Comparison of ENCODE assay signal across 15 cellular contexts in the genomic region with DNA sequence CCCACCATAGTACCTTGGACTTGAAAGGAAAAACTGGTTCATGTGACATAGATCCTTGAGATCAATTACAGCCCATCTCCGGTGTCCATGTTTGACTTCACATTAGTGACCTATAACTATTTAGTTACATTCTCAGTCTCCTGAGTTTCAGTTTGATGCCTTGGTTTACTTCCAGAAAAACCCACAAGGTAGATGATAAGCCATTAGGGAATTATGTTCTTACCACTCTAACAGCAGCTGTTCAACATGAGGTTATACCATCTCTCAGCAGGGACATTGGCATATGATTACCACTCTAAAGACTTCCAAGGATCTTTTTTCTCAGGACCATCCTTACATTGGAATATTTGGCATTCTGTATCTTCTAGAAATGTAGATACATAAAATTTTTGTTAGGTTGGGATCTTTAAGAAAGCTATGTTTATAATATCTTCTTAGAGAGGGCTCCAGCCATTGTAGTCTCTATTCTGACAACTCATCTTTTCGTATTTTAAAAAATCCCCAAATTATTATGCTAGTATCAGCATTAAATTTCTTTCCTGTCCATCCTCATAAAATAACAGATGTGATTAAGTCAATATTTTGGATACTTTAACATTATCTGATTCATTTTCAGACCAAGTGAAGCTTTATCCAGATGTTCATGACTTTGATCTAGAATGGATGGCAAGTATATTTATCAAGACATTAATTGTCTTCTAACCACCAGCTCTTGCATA.
"Had no signal": no experiment of that assay in that cellular context is flagged by ENCODE, and none has a peak within 500 bp of the region (broad histone marks: within the 10 kb centered on the region; RNA-seq: fewer than 3 reads in every experiment).

No MANE protein-coding gene starts in this region.

- H3K4me1 ChIP-seq: parathyroid adenoma, spleen had no signal

- H3K27me3 Mint-ChIP-seq: activated CD8-positive, alpha-beta memory T cell treated with anti-CD3 and anti-CD28 coated beads, Interleukin-2, amount 10 ng/mL, durations not matched to agents 7 days and 5 days; activated T-cell treated with anti-CD3 and anti-CD28 coated beads, Interleukin-2, amount 50 U/mL, for 24 hours had no signal

- H3K4me3 Mint-ChIP-seq: activated CD8-positive, alpha-beta memory T cell treated with anti-CD3 and anti-CD28 coated beads, Interleukin-2, amount 10 ng/mL, durations not matched to agents 7 days and 5 days; activated T-cell treated with anti-CD3 and anti-CD28 coated beads, Interleukin-2, amount 50 U/mL, for 24 hours; naive B cell; T-helper 1 cell treated with Interleukin-12 subunit alpha and Interleukin-12 subunit beta and Interleukin-4 antibody, amounts not matched to agents 30 μg/mL and 1 μg/mL, for 36 hours; type B pancreatic cell had no signal

- H3K27ac Mint-ChIP-seq: activated CD8-positive, alpha-beta memory T cell treated with anti-CD3 and anti-CD28 coated beads, Interleukin-2, amount 10 ng/mL, durations not matched to agents 7 days and 5 days; activated naive CD4-positive, alpha-beta T cell treated with anti-CD3 and anti-CD28 coated beads, Interleukin-2, amount 50 U/mL, for 72 hours; activated T-cell treated with anti-CD3 and anti-CD28 coated beads, Interleukin-2, amount 50 U/mL, for 24 hours; naive B cell; T-helper 1 cell treated with Interleukin-12 subunit alpha and Interleukin-12 subunit beta and Interleukin-4 antibody, amounts not matched to agents 30 μg/mL and 1 μg/mL, for 36 hours; type B pancreatic cell had no signal

- H3K9me3 Mint-ChIP-seq: activated naive CD4-positive, alpha-beta T cell treated with anti-CD3 and anti-CD28 coated beads, Interleukin-2, amount 50 U/mL, for 72 hours; activated T-cell treated with anti-CD3 and anti-CD28 coated beads, Interleukin-2, amount 50 U/mL, for 24 hours; naive B cell; T-helper 1 cell treated with Interleukin-12 subunit alpha and Interleukin-12 subunit beta and Interleukin-4 antibody, amounts not matched to agents 30 μg/mL and 1 μg/mL, for 36 hours; type B pancreatic cell had no signal

- ATAC-seq: activated CD8-positive, alpha-beta memory T cell treated with anti-CD3 and anti-CD28 coated beads, Interleukin-2, amount 10 ng/mL, durations not matched to agents 7 days and 5 days; activated naive CD4-positive, alpha-beta T cell treated with anti-CD3 and anti-CD28 coated beads, Interleukin-2, amount 50 U/mL, for 72 hours; heart right ventricle had no signal

- H3K4me3 ChIP-seq: heart right ventricle, spleen had no signal

- H3K36me3 Mint-ChIP-seq: activated CD8-positive, alpha-beta memory T cell treated with anti-CD3 and anti-CD28 coated beads, Interleukin-2, amount 10 ng/mL, durations not matched to agents 7 days and 5 days; activated naive CD4-positive, alpha-beta T cell treated with anti-CD3 and anti-CD28 coated beads, Interleukin-2, amount 50 U/mL, for 72 hours; naive B cell; type B pancreatic cell had no signal

- H3K36me3 ChIP-seq: heart right ventricle, spleen had no signal

- FAIRE-seq: frontal cortex had no signal

- DNase-seq: activated CD4-positive, CD25-positive, alpha-beta regulatory T cell; activated CD8-positive, alpha-beta memory T cell treated with anti-CD3 and anti-CD28 coated beads, Interleukin-2, amount 10 ng/mL, durations not matched to agents 7 days and 5 days; activated effector memory CD4-positive, alpha-beta T cell treated with Interleukin-2 at 50 U/mL for 16 hours; activated T-cell treated with anti-CD3 and anti-CD28 coated beads, Interleukin-2, amount 50 U/mL, for 24 hours; amygdala; heart right ventricle; naive B cell; spleen; stimulated activated CD4-positive, alpha-beta T cell treated with anti-CD3 and anti-CD28 coated beads, Interleukin-2, amount 100 ng/mL, for 24 hours; stimulated activated naive CD4-positive, alpha-beta T cell treated with Interleukin-2 at 50 U/mL for 16 hours had no signal

- H3K4me1 Mint-ChIP-seq: activated CD8-positive, alpha-beta memory T cell treated with anti-CD3 and anti-CD28 coated beads, Interleukin-2, amount 10 ng/mL, durations not matched to agents 7 days and 5 days; naive B cell had no signal

- H3K9ac ChIP-seq: parathyroid adenoma had no signal

- H3K9me3 ChIP-seq: heart right ventricle, spleen had no signal

- H2AFZ ChIP-seq: parathyroid adenoma had no signal

- H3K27me3 ChIP-seq: heart right ventricle, spleen had no signal

- H3K79me2 ChIP-seq: parathyroid adenoma had no signal

- H3K27ac ChIP-seq: heart right ventricle, parathyroid adenoma, spleen had no signal
